In genomic region chr22:27474711-27475547, GRCh38 we compare ENCODE assay signal across 8 cellular contexts.
DNase-seq lines count a peak whose midpoint lies in the region; ATAC-seq and TF ChIP-seq lines count a peak whose summit lies in the region.
"Had no signal": no experiment of that assay in that cellular context is flagged by ENCODE, and none has a peak within 500 bp of the region (broad histone marks: within the 10 kb centered on the region; RNA-seq: fewer than 3 reads in every experiment).

No MANE protein-coding gene starts in this region.

- H3K36me3 ChIP-seq in HEK293 (ENCODE audit: control insufficient read depth in 2 of 2, insufficient read depth in 1 of 2, low read length in 2 of 2) (no peaks in the 10 kb centered on the region), gastroesophageal sphincter (no peaks in the 10 kb centered on the region)

- no peak for TF ChIP-seq POLR2A in gastroesophageal sphincter (IDR thresholded peaks at IDR 0.05)

- peaks cover 5% of the 10 kb centered on the region; the same call in 1 of the 2 replicates for H3K4me1 ChIP-seq in HEK293 (ENCODE audit: control insufficient read depth, insufficient read depth, low read length)
- H3K4me1 ChIP-seq in gastroesophageal sphincter, result peaks cover 0 to 12% (median 6%) of the 10 kb centered on the region in 3 donors

- H3K4me3 ChIP-seq in HEK293 (ENCODE audit: low read depth, low read length), result no peak overlapping the region
- no peak overlapping the region for H3K4me3 ChIP-seq in gastroesophageal sphincter

- ATAC-seq in SK-N-SH treated with all-trans-retinoic acid at 6 μM for 48 hours, result peak; percentile 93
- ATAC-seq in gastroesophageal sphincter, result peak; percentile 76
- ATAC-seq in HG03135 (IDR thresholded peaks at IDR 0.05; ENCODE audit: unreplicated experiment), result no peak
- ATAC-seq: left colon had no signal

- POLR2A ChIA-PET in HEK293 (lab: Yijun Ruan, JAX), result interaction anchor here (0.6 to 1.7 kb wide), 5 partner anchors 14 to 79 kb away, joined by 3 to 5 read pairs (median 4); no protein-coding TSS in a partner anchor

- CTCF ChIA-PET in HEK293 (lab: Yijun Ruan, JAX), result no interaction called here

- no peak for TF ChIP-seq EP300 in gastroesophageal sphincter (IDR thresholded peaks at IDR 0.05)

- H3K27me3 ChIP-seq in gastroesophageal sphincter, result no peaks in the 10 kb centered on the region

- TF ChIP-seq CTCF in HEK293 (tag by site-specific recombination; IDR thresholded peaks at IDR 0.05), result no peak
- no peak for TF ChIP-seq CTCF in gastroesophageal sphincter (IDR thresholded peaks at IDR 0.05)

- H3K9me3 ChIP-seq in HEK293 (ENCODE audit: control insufficient read depth, insufficient read depth, low read depth, low read length) (no peaks in the 10 kb centered on the region), gastroesophageal sphincter (no peaks in the 10 kb centered on the region)

- WGBS in gastroesophageal sphincter (ENCODE audit: low coverage in 1 of 2), 2 donors, result 14 to 36% methylated on average over 7 to 8 of the region's 12 CpGs

- no peak overlapping the region for H3K27ac ChIP-seq in HEK293 (ENCODE audit: extremely low read depth, low read depth, low read length)
- no peak overlapping the region for H3K27ac ChIP-seq in gastroesophageal sphincter

- DNase-seq in smooth muscle cell of the brain vasculature (ENCODE audit: low read depth, low spot score) (peak; percentile 51), NCI-H774 (lab: John Stamatoyannopoulos, UW) (no peak)
- no peak for DNase-seq in effector CD8-positive, alpha-beta T cell (lab: John Stamatoyannopoulos, UW)
- DNase-seq: left colon had no signal

TF ChIP-seq in HEK293, 187 proteins besides CTCF, POLR2A, EP300 and RAD21:
- 0 out of 2 replicates have a peak, but pooled peaks have one; percentile 16 for TF ChIP-seq EGR2 (tag by site-specific recombination; IDR thresholded peaks at IDR 0.05; ENCODE audit: low read depth)
- TF ChIP-seq ZNF324 (tag by site-specific recombination; IDR thresholded peaks at IDR 0.05), result no peak
- TF ChIP-seq REPIN1 (tag by site-specific recombination; IDR thresholded peaks at IDR 0.05; ENCODE audit: low read depth), result no peak
- peak; percentile 34; the same call in 1 of the 2 replicates for TF ChIP-seq ZNF768 (tag by site-specific recombination; IDR thresholded peaks at IDR 0.05)
- no peak for TF ChIP-seq ZFP69B (tag by site-specific recombination; IDR thresholded peaks at IDR 0.05)
- TF ChIP-seq, protein P1, sequence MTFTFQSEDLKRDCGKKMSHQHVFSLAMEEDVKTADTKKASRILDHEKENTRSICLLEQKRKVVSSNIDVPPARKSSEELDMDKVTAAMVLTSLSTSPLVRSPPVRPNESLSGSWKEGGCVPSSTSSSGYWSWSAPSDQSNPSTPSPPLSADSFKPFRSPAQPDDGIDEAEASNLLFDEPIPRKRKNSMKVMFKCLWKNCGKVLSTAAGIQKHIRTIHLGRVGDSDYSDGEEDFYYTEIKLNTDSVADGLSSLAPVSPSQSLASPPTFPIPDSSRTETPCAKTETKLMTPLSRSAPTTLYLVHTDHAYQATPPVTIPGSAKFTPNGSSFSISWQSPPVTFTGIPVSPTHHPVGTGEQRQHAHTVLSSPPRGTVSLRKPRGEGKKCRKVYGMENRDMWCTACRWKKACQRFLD (tag by site-specific recombination; IDR thresholded peaks at IDR 0.05), result no peak
- no peak for TF ChIP-seq ZSCAN4 (tag by site-specific recombination; IDR thresholded peaks at IDR 0.05)
TF ChIP-seq in HEK293: peak in this region for 2.

TF ChIP-seq in SK-N-SH treated with all-trans-retinoic acid at 6 μM for 48 hours, 23 proteins besides CTCF, POLR2A, EP300 and RAD21:
- TF ChIP-seq ZNF8 (CRISPR knock-in tag; IDR thresholded peaks at IDR 0.05), result no peak
- TF ChIP-seq ISL1 (CRISPR knock-in tag; IDR thresholded peaks at IDR 0.05), result peak; percentile 27; the same call in 1 of the 2 replicates
TF ChIP-seq in SK-N-SH treated with all-trans-retinoic acid at 6 μM for 48 hours: peak in this region for 1.
